ENCODE assay signal across 8 cellular contexts in the genomic region with DNA sequence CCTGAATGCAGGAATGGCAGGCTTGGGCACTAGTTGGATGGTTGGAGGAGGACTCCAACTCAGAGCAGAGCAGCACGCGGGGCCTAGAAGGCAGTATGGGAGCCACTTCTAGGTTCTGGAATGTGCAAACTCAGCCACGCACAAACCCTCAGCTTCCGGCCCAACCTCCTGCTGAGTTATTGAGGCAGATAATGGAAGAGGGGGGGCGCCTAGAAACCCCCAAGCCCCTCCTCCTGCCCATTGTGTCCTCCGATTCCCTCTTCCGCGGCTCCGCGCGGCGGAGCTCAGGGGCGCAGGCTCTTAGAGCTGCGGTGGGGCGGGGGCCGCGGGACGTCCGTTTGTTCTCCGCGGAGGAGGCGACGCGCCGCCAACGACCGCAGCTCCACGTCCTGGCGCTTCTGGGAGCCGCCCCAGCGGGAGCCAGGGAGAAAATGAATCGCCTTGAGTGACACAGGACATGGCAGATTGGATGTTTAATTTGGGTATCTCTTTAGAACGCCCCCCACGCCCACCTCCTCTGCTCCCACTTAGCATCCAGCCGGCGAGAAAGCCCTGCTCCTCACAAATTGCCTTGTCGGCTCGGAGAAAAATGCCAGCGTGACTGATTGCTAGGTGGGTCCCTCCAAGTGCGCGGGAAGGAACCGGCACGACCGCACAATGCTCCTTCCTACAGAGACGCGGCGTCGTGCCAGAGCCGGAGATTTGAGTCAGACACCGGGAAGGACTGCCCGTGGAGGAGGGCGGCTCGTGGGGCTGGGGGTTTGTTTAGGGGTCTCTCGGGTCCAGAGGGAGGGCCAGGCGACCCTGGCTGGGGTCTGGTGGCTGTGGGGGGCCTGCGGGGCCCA.
DNase-seq lines count a peak whose midpoint lies in the region; ATAC-seq and TF ChIP-seq lines count a peak whose summit lies in the region.

No MANE protein-coding gene starts in this region.

- no peaks in the 10 kb centered on the region for H3K36me3 ChIP-seq in Caco-2 (ENCODE audit: control insufficient read depth, insufficient read depth, low read length)
- no peaks in the 10 kb centered on the region for H3K36me3 ChIP-seq in esophagus (ENCODE audit: control insufficient read depth in 2 of 2, insufficient read depth in 2 of 2, low read length in 1 of 2)
- no peaks in the 10 kb centered on the region for H3K36me3 ChIP-seq in tibial nerve

- H3K4me1 Mint-ChIP-seq in Caco-2 (ENCODE audit: low read depth, unreplicated experiment), result no peaks in the 10 kb centered on the region

- H3K27me3 ChIP-seq in Caco-2 (replicated peaks; ENCODE audit: control insufficient read depth, insufficient read depth, low read length) (no peaks in the 10 kb centered on the region), esophagus (ENCODE audit: control insufficient read depth in 1 of 2, insufficient read depth in 2 of 2, low read length in 2 of 2) (no peaks in the 10 kb centered on the region), mononuclear cell (ENCODE audit: insufficient read depth, low read length) (peaks cover 8% of the 10 kb centered on the region), tibial nerve (peaks cover 0 to 10% of the 10 kb centered on the region in 2 donors)

- intact Hi-C loops in Caco-2 (cut with micrococcal nuclease; ENCODE audit: unreplicated experiment), result no loop called here

- peak overlapping the region; percentile 44 for H3K4me3 ChIP-seq in Caco-2 (ENCODE audit: low read depth, low read length)
- peak overlapping the region; percentile 47 to 48 for H3K4me3 ChIP-seq in esophagus (ENCODE audit: low read depth in 1 of 2, low read length in 2 of 2)
- H3K4me3 ChIP-seq in mononuclear cell (ENCODE audit: low read length), result peak overlapping the region; percentile 24
- peak overlapping the region; percentile 15 to 48 (median 38) for H3K4me3 ChIP-seq in tibial nerve

- peak overlapping the region; percentile 91 for H3K4me3 Mint-ChIP-seq in Caco-2 (ENCODE audit: unreplicated experiment)

- TF ChIP-seq POLR2A in tibial nerve (IDR thresholded peaks at IDR 0.05), result no peak

- H3K9me3 Mint-ChIP-seq in Caco-2 (ENCODE audit: unreplicated experiment), result peaks cover 14% of the 10 kb centered on the region

- H3K9me3 ChIP-seq in Caco-2 (no peaks in the 10 kb centered on the region), esophagus (ENCODE audit: control insufficient read depth in 2 of 2, insufficient read depth in 1 of 2, low read depth in 1 of 2, low read length in 1 of 2) (no peaks in the 10 kb centered on the region), mononuclear cell (ENCODE audit: low read depth, low read length) (no peaks in the 10 kb centered on the region), tibial nerve (peaks cover 0 to 13% (median 0%) of the 10 kb centered on the region in 4 donors)

- CTCF ChIA-PET in Caco-2 (lab: Charles Lee), result interaction anchor here (0.8 to 1.5 kb wide), 4 partner anchors 10 to 50 kb away, joined by 3 to 8 read pairs (median 3); no protein-coding TSS in a partner anchor

- H3K27me3 Mint-ChIP-seq in Caco-2 (ENCODE audit: insufficient read depth, unreplicated experiment), result peaks cover 11% of the 10 kb centered on the region

- POLR2A ChIA-PET in Caco-2 (lab: Charles Lee), result interaction anchor here (0.6 kb wide), 1 partner anchor 103 kb away, joined by 3 read pairs; no protein-coding TSS in a partner anchor

- no TSS peak for BruUV-seq in Caco-2 (replicated peaks; lab: Mats Ljungman, UMichigan)

- WGBS in esophagus, 2 donors, result 1 to 3% methylated on average over 55 to 56 of the region's 56 CpGs
- 1 to 4% methylated on average over 30 to 44 of the region's 56 CpGs for WGBS in tibial nerve, 2 donors

- TF ChIP-seq CTCF in Caco-2 (IDR thresholded peaks at IDR 0.05; ENCODE audit: insufficient read depth in 1 of 2, low read depth in 1 of 2, low read length in 1 of 2, severe bottlenecking in 1 of 2, unreplicated experiment in 1 of 2) (no peak), tibial nerve (IDR thresholded peaks at IDR 0.05) (no peak)

- H3K36me3 Mint-ChIP-seq in Caco-2 (ENCODE audit: insufficient read depth, unreplicated experiment), result no peaks in the 10 kb centered on the region

- peak overlapping the region; percentile 91 to 97 for H3K27ac ChIP-seq in esophagus (ENCODE audit: low read depth in 2 of 2, low read length in 1 of 2)
- no peak overlapping the region for H3K27ac ChIP-seq in tibial nerve

- H3K27ac Mint-ChIP-seq in Caco-2 (ENCODE audit: unreplicated experiment), result peak overlapping the region; percentile 30

- peak; percentile 62 to 75 for DNase-seq in Caco-2
- peak; percentile 93 for DNase-seq in M059J (ENCODE audit: low read depth)
- peak; percentile 77 for DNase-seq in SW480 (ENCODE audit: low spot score)
- DNase-seq in tibial nerve (ENCODE audit: low spot score in 2 of 2), result no peak
- DNase-seq in middle frontal gyrus (ENCODE audit: extremely low spot score, low spot score), result no peak

- no peak for ATAC-seq in GM19397 (IDR thresholded peaks at IDR 0.05; ENCODE audit: unreplicated experiment)

- no peaks in the 10 kb centered on the region; the same call in 1 of the 2 replicates for H3K4me1 ChIP-seq in Caco-2
- peaks cover 0 to 9% of the 10 kb centered on the region in 2 donors for H3K4me1 ChIP-seq in esophagus (ENCODE audit: control insufficient read depth in 2 of 2, insufficient read depth in 2 of 2, low read length in 1 of 2)
- H3K4me1 ChIP-seq in mononuclear cell (ENCODE audit: insufficient read depth, low read length), result peaks cover 33% of the 10 kb centered on the region
- peaks cover 0 to 18% (median 11%) of the 10 kb centered on the region in 4 donors for H3K4me1 ChIP-seq in tibial nerve

- no peak for TF ChIP-seq EP300 in tibial nerve (IDR thresholded peaks at IDR 0.05)

Comparison
In these comparisons a context has a peak if more than half of its experiments do, and no peak if none do; other contexts are left out.
1. DNase-seq: peak in Caco-2 (2 of 2), M059J (single experiment) and SW480 (single experiment); none in tibial nerve (0 of 2) and middle frontal gyrus (single experiment).
2. H3K27ac ChIP-seq: peak in esophagus (2 of 2); none in tibial nerve (0 of 4).
3. Peak in every context shown above with its lines, with median percentiles within 50 percentile points of each other: H3K4me3 ChIP-seq.